In genomic region chr2:46392561-46393351, GRCh38 we compare ENCODE assay signal across 16 cellular contexts.
DNase-seq lines count a peak whose midpoint lies in the region; ATAC-seq and TF ChIP-seq lines count a peak whose summit lies in the region.
"Had no signal": no experiment of that assay in that cellular context is flagged by ENCODE, and none has a peak within 500 bp of the region (broad histone marks: within the 10 kb centered on the region; RNA-seq: fewer than 3 reads in every experiment).

No MANE protein-coding gene starts in this region.

- H3K4me3 ChIP-seq in SJCRH30, result peak overlapping the region; percentile 32; the same call in 1 of the 2 replicates
- no peak overlapping the region for H3K4me3 ChIP-seq in neuronal stem cell (ENCODE audit: low read length in 2 of 2)
- no peak overlapping the region for H3K4me3 ChIP-seq in vagina
- H3K4me3 ChIP-seq in suprapubic skin, result no peak overlapping the region

- no peak overlapping the region for H2BK15ac ChIP-seq in neuronal stem cell (ENCODE audit: low read length)

- no peaks in the 10 kb centered on the region for H3K79me1 ChIP-seq in neuronal stem cell (ENCODE audit: low read depth, low read length)

- intact Hi-C loops in vagina (cut with DNase I), result no loop called here

- H3K4me2 ChIP-seq in neuronal stem cell (ENCODE audit: insufficient read depth, low read length, poor library complexity, severe bottlenecking), result no peak overlapping the region

- no peaks in the 10 kb centered on the region for H3K27me3 ChIP-seq in SJCRH30
- peaks cover 0 to 7% (median 0%) of the 10 kb centered on the region in 3 experiments for H3K27me3 ChIP-seq in neuronal stem cell (ENCODE audit: control insufficient read depth in 3 of 3, insufficient read depth in 3 of 3, low read depth in 1 of 3, low read length in 3 of 3)
- H3K27me3 ChIP-seq in vagina, result no peaks in the 10 kb centered on the region
- no peaks in the 10 kb centered on the region for H3K27me3 ChIP-seq in suprapubic skin

- H4K8ac ChIP-seq in neuronal stem cell (ENCODE audit: low read depth, low read length), result peak overlapping the region; percentile 43

- DNase-seq in activated T-cell treated with anti-CD3 and anti-CD28 coated beads, Interleukin-2, amount 50 U/mL, for 72 hours, result no peak
- DNase-seq in activated T-cell treated with anti-CD3 and anti-CD28 coated beads, Interleukin-2, amount 50 U/mL, for 48 hours, result no peak
- DNase-seq in SJCRH30, result no peak
- DNase-seq in neuronal stem cell (ENCODE audit: low spot score), result no peak
- peak; percentile 46 to 76 for DNase-seq in vagina (ENCODE audit: extremely low spot score in 2 of 2)
- DNase-seq in suprapubic skin (ENCODE audit: low spot score in 2 of 2), result no peak
- DNase-seq: C1 segment of cervical spinal cord; DMS 273 treated with DMSO at 0.1 percent for 48 hours; HCEC 1CT; NCI-H1930; NCI-H2171; NCI-H446; NCI-H69; NK-92 treated with Interleukin-12 subunit alpha and Interleukin-12 subunit beta, amount 100 ng/mL, for 24 hours; SHP77 treated with DMSO at 0.1 percent for 48 hours had no signal

- no peak for TF ChIP-seq EP300 in suprapubic skin (IDR thresholded peaks at IDR 0.05)

- no CpG with 5 or more reads among the region's 12 CpGs for WGBS in neuronal stem cell (ENCODE audit: extremely low coverage in 2 of 2, insufficient read length in 2 of 2, insufficient replicate concordance in 1 of 2), 2 donors
- WGBS in suprapubic skin, result 89% methylated on average over 12 of the region's 12 CpGs

- H3K14ac ChIP-seq in neuronal stem cell (ENCODE audit: low read length), result no peak overlapping the region

- H2AK5ac ChIP-seq in neuronal stem cell (ENCODE audit: low read depth, low read length), result no peak overlapping the region

- no peaks in the 10 kb centered on the region for H3K36me3 Mint-ChIP-seq in activated T-cell treated with anti-CD3 and anti-CD28 coated beads, Interleukin-2, amount 50 U/mL, for 72 hours (ENCODE audit: insufficient read depth in 2 of 2)

- H3K23ac ChIP-seq in neuronal stem cell (ENCODE audit: low read depth, low read length, poor library complexity), result no peak overlapping the region

- ATAC-seq in activated T-cell treated with anti-CD3 and anti-CD28 coated beads, Interleukin-2, amount 50 U/mL, for 72 hours (replicated peaks in 1 of 2), result peak in 1 of 2 donors; percentile 26
- ATAC-seq in GM21390 (IDR thresholded peaks at IDR 0.05; ENCODE audit: unreplicated experiment), result no peak

- no peaks in the 10 kb centered on the region for H3K36me3 ChIP-seq in SJCRH30
- no peaks in the 10 kb centered on the region for H3K36me3 ChIP-seq in neuronal stem cell (replicated peaks in 1 of 2; ENCODE audit: control insufficient read depth in 2 of 2, insufficient read depth in 2 of 2, low read length in 2 of 2)
- no peaks in the 10 kb centered on the region for H3K36me3 ChIP-seq in vagina
- no peaks in the 10 kb centered on the region for H3K36me3 ChIP-seq in suprapubic skin

- H2BK120ac ChIP-seq in neuronal stem cell (ENCODE audit: low read depth, low read length), result no peak overlapping the region

- H3K27me3 Mint-ChIP-seq in activated T-cell treated with anti-CD3 and anti-CD28 coated beads, Interleukin-2, amount 50 U/mL, for 72 hours (ENCODE audit: low read depth), result peaks cover 11% of the 10 kb centered on the region

- H3K27ac Mint-ChIP-seq in activated T-cell treated with anti-CD3 and anti-CD28 coated beads, Interleukin-2, amount 50 U/mL, for 72 hours, result peak overlapping the region; percentile 89

- H3K4me1 Mint-ChIP-seq in activated T-cell treated with anti-CD3 and anti-CD28 coated beads, Interleukin-2, amount 50 U/mL, for 72 hours (ENCODE audit: low read depth), result peaks cover 12% of the 10 kb centered on the region

- no peaks in the 10 kb centered on the region for H3K9me3 Mint-ChIP-seq in activated T-cell treated with anti-CD3 and anti-CD28 coated beads, Interleukin-2, amount 50 U/mL, for 72 hours

- peak overlapping the region in 1 of 2 donors; percentile 20 for H3K4me3 Mint-ChIP-seq in activated T-cell treated with anti-CD3 and anti-CD28 coated beads, Interleukin-2, amount 50 U/mL, for 72 hours

- H3K9me3 ChIP-seq in SJCRH30 (replicated peaks) (no peaks in the 10 kb centered on the region), neuronal stem cell (replicated peaks in 1 of 2; ENCODE audit: control insufficient read depth in 2 of 2, insufficient read depth in 1 of 2, low read depth in 1 of 2, low read length in 2 of 2) (no peaks in the 10 kb centered on the region), vagina (no peaks in the 10 kb centered on the region), suprapubic skin (no peaks in the 10 kb centered on the region)

- H3K4me1 ChIP-seq in SJCRH30 (peaks cover 14% of the 10 kb centered on the region), neuronal stem cell (ENCODE audit: control insufficient read depth in 2 of 2, insufficient read depth in 1 of 2, low read depth in 1 of 2, low read length in 2 of 2) (peaks cover 0 to 7% of the 10 kb centered on the region in 2 donors), vagina (no peaks in the 10 kb centered on the region), suprapubic skin (no peaks in the 10 kb centered on the region)

- H3K27ac ChIP-seq in SJCRH30 (peak overlapping the region; percentile 77; the same call in 1 of the 2 replicates), neuronal stem cell (replicated peaks; ENCODE audit: low read length) (no peak overlapping the region), vagina (no peak overlapping the region), suprapubic skin (no peak overlapping the region)

- H2AFZ ChIP-seq in neuronal stem cell (ENCODE audit: low read length), result no peak overlapping the region

- no peak overlapping the region for H4K91ac ChIP-seq in neuronal stem cell (ENCODE audit: low read depth, low read length, poor library complexity)

- TF ChIP-seq CTCF in vagina (IDR thresholded peaks at IDR 0.05) (no peak), suprapubic skin (IDR thresholded peaks at IDR 0.05) (no peak)

- H3K9ac ChIP-seq in neuronal stem cell (ENCODE audit: low read depth, low read length, poor library complexity), result no peak overlapping the region

- no peak overlapping the region for H2BK12ac ChIP-seq in neuronal stem cell (ENCODE audit: low read length)

- H3K4ac ChIP-seq in neuronal stem cell (ENCODE audit: low read length), result no peak overlapping the region

- H2BK5ac ChIP-seq in neuronal stem cell (ENCODE audit: low read length), result no peak overlapping the region

- H3K18ac ChIP-seq in neuronal stem cell (ENCODE audit: low read length), result peak overlapping the region; percentile 15

- TF ChIP-seq POLR2A in vagina (IDR thresholded peaks at IDR 0.05), result no peak
- TF ChIP-seq POLR2A in suprapubic skin (IDR thresholded peaks at IDR 0.05), result no peak

Comparison
In these comparisons a context has a peak if more than half of its experiments do, and no peak if none do; other contexts are left out.
1. DNase-seq: peak in vagina (2 of 2); none in activated T-cell treated with anti-CD3 and anti-CD28 coated beads, Interleukin-2, amount 50 U/mL, for 72 hours (0 of 2), activated T-cell treated with anti-CD3 and anti-CD28 coated beads, Interleukin-2, amount 50 U/mL, for 48 hours (0 of 2), SJCRH30 (0 of 2), neuronal stem cell (single experiment) and suprapubic skin (0 of 2).